ENCODE assay signal across 27 cellular contexts in the genomic region with DNA sequence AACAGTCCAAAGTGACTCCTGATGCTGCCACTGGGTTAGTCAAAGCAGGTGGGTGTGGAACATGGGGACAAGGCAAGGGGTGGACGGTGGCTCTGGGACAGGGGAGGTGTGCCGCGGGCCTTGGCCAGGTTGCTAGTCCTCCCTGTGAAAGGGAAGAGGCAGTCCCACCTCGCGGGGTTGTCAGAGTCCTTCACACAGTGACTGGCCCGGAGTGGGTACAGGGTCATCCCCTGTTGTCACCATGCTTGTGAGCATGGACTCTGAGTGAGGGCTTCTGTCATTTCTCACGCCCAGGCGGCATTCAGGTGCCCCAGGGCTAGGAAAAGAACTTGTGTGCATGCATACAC. TPM values are rescaled to one million over a fixed set of nuclear protein-coding genes. Genes with fewer than 3 reads are reported as not detected.
"Had no signal": no experiment of that assay in that cellular context is flagged by ENCODE, and none has a peak within 500 bp of the region (broad histone marks: within the 10 kb centered on the region; RNA-seq: fewer than 3 reads in every experiment).

No MANE protein-coding gene starts in this region.

- H3K36me3 Mint-ChIP-seq: activated naive CD4-positive, alpha-beta T cell treated with anti-CD3 and anti-CD28 coated beads, Interleukin-2, amount 50 U/mL, for 72 hours; memory B cell; T-cell had no signal

- H3K36me3 ChIP-seq: adrenal gland, ascending aorta, brain microvascular endothelial cell, esophagus squamous epithelium, gastrocnemius medialis, thyroid gland, WERI-Rb-1 had no signal

- H3K9me3 ChIP-seq: adrenal gland, ascending aorta, esophagus squamous epithelium, gastrocnemius medialis, thyroid gland had no signal

- ATAC-seq: activated CD8-positive, alpha-beta T cell treated with anti-CD3 and anti-CD28 coated beads, Interleukin-2, amount 10 ng/mL, durations not matched to agents 7 days and 5 days; activated naive CD4-positive, alpha-beta T cell treated with anti-CD3 and anti-CD28 coated beads, Interleukin-2, amount 50 U/mL, for 72 hours; gastrocnemius medialis; left lobe of liver; T-cell had no signal

- H3K4me3 Mint-ChIP-seq: activated CD8-positive, alpha-beta T cell treated with anti-CD3 and anti-CD28 coated beads, Interleukin-2, amount 10 ng/mL, durations not matched to agents 7 days and 5 days; activated T-helper 1 cell treated with anti-CD3 and anti-CD28 coated beads, Interleukin-12 subunit alpha, Interleukin-12 subunit beta, Interleukin-2, Interleukin-4 antibody, amounts not matched to agents 30 ng/mL and 10 ng/mL and 1 ng/mL, durations not matched to agents 14 hours and 24 hours and 36 hours; memory B cell; stimulated activated naive CD8-positive, alpha-beta T cell treated with anti-CD3 and anti-CD28 coated beads, Interleukin-15, Interleukin-2, amounts not matched to agents 100 ng/mL and 50 ng/mL, for 24 hours; T-cell had no signal

- DNase-seq: activated CD4-positive, alpha-beta T cell treated with anti-CD3 and anti-CD28 coated beads for 1 hour; activated CD4-positive, alpha-beta T cell treated with anti-CD3 and anti-CD28 coated beads, Interleukin-2, amount 50 U/mL, for 1 hour; activated CD8-positive, alpha-beta T cell treated with anti-CD3 and anti-CD28 coated beads, Interleukin-2, amount 10 ng/mL, durations not matched to agents 7 days and 5 days; activated gamma-delta T cell; adrenal gland; brain microvascular endothelial cell; central memory CD4-positive, alpha-beta T cell; esophagus squamous epithelium; gastrocnemius medialis; occipital lobe; retina; stimulated activated CD4-positive, alpha-beta T cell treated with anti-CD3 and anti-CD28 coated beads, Interleukin-1b, Interleukin-23, amount 100 ng/mL, for 48 hours; substantia nigra; T-cell; thyroid gland; WERI-Rb-1 had no signal

- FAIRE-seq: colon, keratinocyte, TTC549 had no signal

- H3K9me3 Mint-ChIP-seq: activated naive CD4-positive, alpha-beta T cell treated with anti-CD3 and anti-CD28 coated beads, Interleukin-2, amount 50 U/mL, for 72 hours; activated T-helper 1 cell treated with anti-CD3 and anti-CD28 coated beads, Interleukin-12 subunit alpha, Interleukin-12 subunit beta, Interleukin-2, Interleukin-4 antibody, amounts not matched to agents 30 ng/mL and 10 ng/mL and 1 ng/mL, durations not matched to agents 14 hours and 24 hours and 36 hours; memory B cell; stimulated activated naive CD8-positive, alpha-beta T cell treated with anti-CD3 and anti-CD28 coated beads, Interleukin-15, Interleukin-2, amounts not matched to agents 100 ng/mL and 50 ng/mL, for 24 hours; T-cell had no signal

- H3K4me3 ChIP-seq: adrenal gland, ascending aorta, dorsolateral prefrontal cortex, esophagus squamous epithelium, gastrocnemius medialis, thyroid gland had no signal

- H3K27me3 ChIP-seq: adrenal gland, ascending aorta, brain microvascular endothelial cell, gastrocnemius medialis, thyroid gland had no signal

- H3K27ac ChIP-seq: adrenal gland, ascending aorta, brain microvascular endothelial cell, dorsolateral prefrontal cortex, esophagus squamous epithelium, gastrocnemius medialis, thyroid gland, WERI-Rb-1 had no signal

- H3K27ac Mint-ChIP-seq: activated CD8-positive, alpha-beta T cell treated with anti-CD3 and anti-CD28 coated beads, Interleukin-2, amount 10 ng/mL, durations not matched to agents 7 days and 5 days; activated naive CD4-positive, alpha-beta T cell treated with anti-CD3 and anti-CD28 coated beads, Interleukin-2, amount 50 U/mL, for 72 hours; activated T-helper 1 cell treated with anti-CD3 and anti-CD28 coated beads, Interleukin-12 subunit alpha, Interleukin-12 subunit beta, Interleukin-2, Interleukin-4 antibody, amounts not matched to agents 30 ng/mL and 10 ng/mL and 1 ng/mL, durations not matched to agents 14 hours and 24 hours and 36 hours; memory B cell; stimulated activated naive CD8-positive, alpha-beta T cell treated with anti-CD3 and anti-CD28 coated beads, Interleukin-15, Interleukin-2, amounts not matched to agents 100 ng/mL and 50 ng/mL, for 24 hours; T-cell had no signal

RNA-seq across cellular contexts. Expression of a gene that starts 3.1 kb away (rescaled TPM):
- polyA plus RNA-seq: keratinocyte, neural cell had no signal
